8 cellular contexts compared by ENCODE assay signal in the genomic region with DNA sequence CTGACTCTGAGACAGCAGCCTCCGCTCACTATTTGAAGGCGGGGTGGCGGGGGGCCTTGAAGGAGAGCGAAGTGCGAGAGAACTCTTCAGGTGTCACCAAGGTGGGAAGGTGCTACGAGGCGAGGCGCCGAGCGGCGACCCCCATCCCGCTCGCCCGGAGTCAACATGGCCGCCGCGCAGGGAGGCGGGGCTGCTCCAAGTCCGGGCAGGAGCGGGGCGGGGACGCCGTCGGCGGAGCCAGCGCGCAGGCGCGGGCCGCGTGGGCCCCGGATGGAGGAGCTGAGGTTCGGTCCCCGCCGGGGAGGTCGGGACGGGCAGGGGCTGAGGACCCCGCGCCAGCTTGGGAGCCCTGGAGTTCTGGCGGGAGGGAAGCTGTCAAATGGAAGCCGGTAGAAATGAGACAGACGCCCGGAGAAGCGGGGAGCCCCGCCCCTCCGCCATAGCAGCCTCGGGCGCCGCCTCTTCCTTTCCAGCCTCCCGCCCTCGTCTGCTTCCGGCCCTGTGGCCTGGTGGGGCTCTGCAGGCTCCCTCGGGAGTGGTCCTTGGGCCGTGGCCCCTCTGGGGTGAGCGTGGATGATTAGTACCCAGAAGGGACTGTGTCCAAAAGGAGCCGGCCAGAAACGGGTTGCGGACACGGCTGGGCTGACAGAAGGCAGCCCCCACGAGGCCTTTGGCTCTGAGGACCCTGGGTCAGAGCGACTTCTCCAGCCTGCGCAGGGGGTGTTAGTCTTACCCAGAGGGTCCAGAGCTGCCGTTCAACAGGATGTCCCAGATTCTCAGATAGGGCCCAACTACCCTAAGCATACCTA. TPM values are rescaled to one million over a fixed set of nuclear protein-coding genes. Genes with fewer than 3 reads are reported as not detected.
DNase-seq lines count a peak whose midpoint lies in the region; ATAC-seq, FAIRE-seq and TF ChIP-seq lines count a peak whose summit lies in the region.

A gene (plus strand): TSS at position 245 of the 809 bp plus-strand sequence. CDS start 2,866 bp downstream, outside the sequence.

- no peaks in the 10 kb centered on the region for H3K9me3 ChIP-seq in endodermal cell (ENCODE audit: control insufficient read depth, low read length)

- H3K4me3 Mint-ChIP-seq in activated CD8-positive, alpha-beta memory T cell treated with anti-CD3 and anti-CD28 coated beads, Interleukin-2, amount 10 ng/mL, durations not matched to agents 7 days and 5 days, result peak within 1 kb of the TSS; percentile 81
- H3K4me3 Mint-ChIP-seq in endodermal cell, result peak within 1 kb of the TSS; percentile 79

- no peaks in the 10 kb centered on the region for H3K27me3 ChIP-seq in endodermal cell (ENCODE audit: control insufficient read depth, insufficient read depth, low read length, poor library complexity, severe bottlenecking)

- H3K9me3 Mint-ChIP-seq in activated CD8-positive, alpha-beta memory T cell treated with anti-CD3 and anti-CD28 coated beads, Interleukin-2, amount 10 ng/mL, durations not matched to agents 7 days and 5 days (ENCODE audit: low read depth), result no peaks in the 10 kb centered on the region
- no peaks in the 10 kb centered on the region for H3K9me3 Mint-ChIP-seq in endodermal cell

- H3K36me3 ChIP-seq in endodermal cell (ENCODE audit: control insufficient read depth, insufficient read depth, low read length), result peaks cover 8% of the 10 kb centered on the region

- peaks cover 70% of the 10 kb centered on the region for H3K4me1 Mint-ChIP-seq in activated CD8-positive, alpha-beta memory T cell treated with anti-CD3 and anti-CD28 coated beads, Interleukin-2, amount 10 ng/mL, durations not matched to agents 7 days and 5 days
- peaks cover 70% of the 10 kb centered on the region for H3K4me1 Mint-ChIP-seq in endodermal cell

- peak within 1 kb of the TSS; percentile 100 for H3K27ac Mint-ChIP-seq in activated CD8-positive, alpha-beta memory T cell treated with anti-CD3 and anti-CD28 coated beads, Interleukin-2, amount 10 ng/mL, durations not matched to agents 7 days and 5 days
- H3K27ac Mint-ChIP-seq in endodermal cell, result peak within 1 kb of the TSS; percentile 98

- peak within 1 kb of the TSS; percentile 88 for H3K27ac ChIP-seq in endodermal cell (ENCODE audit: low read depth, low read length)

- DNase-seq in COLO829 (ENCODE audit: low spot score) (peak; percentile 79), GM20000 (ENCODE audit: low spot score) (peak; percentile 93), HTR-8/SVneo (ENCODE audit: insufficient read length, low spot score) (peak; percentile 74), NOMO-1 treated with dmso at 0.1 percent for 144 hours (lab: John Stamatoyannopoulos, UW; ENCODE audit: unreplicated experiment) (peak; percentile 86), endodermal cell (peak; percentile 96), midbrain (lab: John Stamatoyannopoulos, UW) (peak; percentile 89)
- peak; percentile 93 for DNase-seq in activated CD8-positive, alpha-beta memory T cell treated with anti-CD3 and anti-CD28 coated beads, Interleukin-2, amount 10 ng/mL, durations not matched to agents 7 days and 5 days
- peak; percentile 81 to 83 for DNase-seq in stimulated activated CD8-positive, alpha-beta memory T cell treated with anti-CD3 and anti-CD28 coated beads, Interleukin-2, amount 100 ng/mL, for 1 hour (ENCODE audit: low read depth in 2 of 2)

- CTCF ChIA-PET in activated CD8-positive, alpha-beta memory T cell treated with anti-CD3 and anti-CD28 coated beads, Interleukin-2, amount 10 ng/mL, durations not matched to agents 7 days and 5 days (lab: Charles Lee), result interaction anchor here (0.5 to 8.8 kb wide), 37 partner anchors 11 to 288 kb away, joined by 3 to 272 read pairs (median 8); a partner anchor contains a TSS

- H3K36me3 Mint-ChIP-seq in activated CD8-positive, alpha-beta memory T cell treated with anti-CD3 and anti-CD28 coated beads, Interleukin-2, amount 10 ng/mL, durations not matched to agents 7 days and 5 days, result peaks cover 9% of the 10 kb centered on the region
- no peaks in the 10 kb centered on the region for H3K36me3 Mint-ChIP-seq in endodermal cell (ENCODE audit: low read depth)

- TF ChIP-seq CTCF in GM20000 (IDR thresholded peaks at IDR 0.05; ENCODE audit: extremely low read depth, missing control alignments) (no peak), endodermal cell (conservative IDR thresholded peaks at IDR 0.05) (no peak)

- H3K9ac ChIP-seq in endodermal cell (ENCODE audit: extremely low read depth, low read length, poor library complexity, severe bottlenecking), result peak within 1 kb of the TSS; percentile 63

- H3K4me1 ChIP-seq in endodermal cell (ENCODE audit: control insufficient read depth, insufficient read depth, low read length), result peaks cover 39% of the 10 kb centered on the region

- ATAC-seq in activated CD8-positive, alpha-beta memory T cell treated with anti-CD3 and anti-CD28 coated beads, Interleukin-2, amount 10 ng/mL, durations not matched to agents 7 days and 5 days, result peak; percentile 74

- peak within 1 kb of the TSS; percentile 88 for H3K4me3 ChIP-seq in endodermal cell (ENCODE audit: low read length)

- peak; percentile 57 for FAIRE-seq in HTR-8/SVneo (lab: Jason Lieb, UNC)

- WGBS in endodermal cell (ENCODE audit: insufficient coverage in 1 of 2, insufficient read length in 1 of 2), 2 experiments, result 0 to 1% methylated on average over 34 to 63 of the region's 63 CpGs

- H3K27me3 Mint-ChIP-seq in activated CD8-positive, alpha-beta memory T cell treated with anti-CD3 and anti-CD28 coated beads, Interleukin-2, amount 10 ng/mL, durations not matched to agents 7 days and 5 days, result peaks cover 2% of the 10 kb centered on the region
- no peaks in the 10 kb centered on the region for H3K27me3 Mint-ChIP-seq in endodermal cell (ENCODE audit: insufficient read depth)

RNA-seq across cellular contexts. Expression of the gene that starts here (rescaled TPM):
- total RNA-seq in activated CD8-positive, alpha-beta memory T cell treated with anti-CD3 and anti-CD28 coated beads, Interleukin-2, amount 10 ng/mL, durations not matched to agents 7 days and 5 days, result 1 to 10 TPM; 8.6 to 9.7 TPM
- 10 to 100 TPM; 12.7 to 14.6 TPM for total RNA-seq in endodermal cell
- polyA plus RNA-seq in endodermal cell (2013, experiment 1 of 2), result 13.3 TPM
- polyA plus RNA-seq in endodermal cell (2013, experiment 2 of 2), result 12.6 TPM

Comparison
In these comparisons a context has a peak if more than half of its experiments do, and no peak if none do; other contexts are left out.
1. Peak in every context shown above with its lines: DNase-seq, ATAC-seq, H3K4me3 ChIP-seq and H3K27ac ChIP-seq.